In the genomic region with DNA sequence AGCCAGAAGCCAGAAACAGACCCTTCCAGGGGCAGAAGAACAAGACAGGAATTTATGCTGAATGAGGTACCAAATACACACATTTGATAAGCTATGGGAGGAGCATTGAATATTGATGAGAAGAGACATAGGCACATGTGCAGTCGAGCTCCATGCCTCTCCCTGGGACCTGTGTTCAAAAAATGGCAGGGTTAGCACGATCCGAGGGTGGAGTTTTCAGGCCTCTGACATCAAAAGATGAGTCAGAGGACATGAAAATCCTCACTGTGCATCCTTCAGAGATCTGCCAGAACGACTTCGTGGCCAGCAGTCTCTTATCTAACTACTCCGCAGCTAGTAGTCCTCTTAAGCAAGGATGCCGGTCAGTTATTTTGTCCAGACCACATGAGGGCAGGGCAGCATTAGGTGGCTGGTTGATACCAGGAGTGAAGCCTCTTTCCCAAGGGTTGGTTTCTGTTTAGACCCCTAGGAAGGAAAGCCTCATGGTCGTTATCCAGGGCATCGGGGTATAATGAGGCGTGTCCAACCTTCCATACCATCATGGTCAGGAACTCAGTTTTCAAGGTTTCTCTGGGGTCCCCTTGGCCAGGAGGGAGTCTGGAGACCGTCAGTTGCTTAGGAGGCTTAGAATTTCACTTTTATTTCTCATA, we compare ENCODE assay signal across 1 cellular context.
TF ChIP-seq lines count a peak whose summit lies in the region.

No MANE protein-coding gene starts in this region.

TF ChIP-seq in K562, 482 proteins besides CTCF, POLR2A, EP300 and RAD21 (continued from another document and continues in another):
- TF ChIP-seq, protein P1, sequence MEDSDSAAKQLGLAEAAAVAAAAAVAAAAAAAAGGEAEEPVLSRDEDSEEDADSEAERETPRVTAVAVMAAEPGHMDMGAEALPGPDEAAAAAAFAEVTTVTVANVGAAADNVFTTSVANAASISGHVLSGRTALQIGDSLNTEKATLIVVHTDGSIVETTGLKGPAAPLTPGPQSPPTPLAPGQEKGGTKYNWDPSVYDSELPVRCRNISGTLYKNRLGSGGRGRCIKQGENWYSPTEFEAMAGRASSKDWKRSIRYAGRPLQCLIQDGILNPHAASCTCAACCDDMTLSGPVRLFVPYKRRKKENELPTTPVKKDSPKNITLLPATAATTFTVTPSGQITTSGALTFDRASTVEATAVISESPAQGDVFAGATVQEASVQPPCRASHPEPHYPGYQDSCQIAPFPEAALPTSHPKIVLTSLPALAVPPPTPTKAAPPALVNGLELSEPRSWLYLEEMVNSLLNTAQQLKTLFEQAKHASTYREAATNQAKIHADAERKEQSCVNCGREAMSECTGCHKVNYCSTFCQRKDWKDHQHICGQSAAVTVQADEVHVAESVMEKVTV (CRISPR knock-in tag; IDR thresholded peaks at IDR 0.05) = peak; percentile 81
- TF ChIP-seq ZNF174 (CRISPR knock-in tag; IDR thresholded peaks at IDR 0.05) = no peak
- TF ChIP-seq ZFP36 (IDR thresholded peaks at IDR 0.05; ENCODE audit: low read depth, low read length, partially characterized antibody) = peak; percentile 80
- TF ChIP-seq, protein P2, sequence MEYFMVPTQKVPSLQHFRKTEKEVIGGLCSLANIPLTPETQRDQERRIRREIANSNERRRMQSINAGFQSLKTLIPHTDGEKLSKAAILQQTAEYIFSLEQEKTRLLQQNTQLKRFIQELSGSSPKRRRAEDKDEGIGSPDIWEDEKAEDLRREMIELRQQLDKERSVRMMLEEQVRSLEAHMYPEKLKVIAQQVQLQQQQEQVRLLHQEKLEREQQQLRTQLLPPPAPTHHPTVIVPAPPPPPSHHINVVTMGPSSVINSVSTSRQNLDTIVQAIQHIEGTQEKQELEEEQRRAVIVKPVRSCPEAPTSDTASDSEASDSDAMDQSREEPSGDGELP (CRISPR knock-in tag; IDR thresholded peaks at IDR 0.05; ENCODE audit: borderline replicate concordance) = peak; percentile 63; the same call in 1 of the 2 replicates
- TF ChIP-seq TOE1 (IDR thresholded peaks at IDR 0.05; ENCODE audit: borderline replicate concordance) = peak; percentile 28; the same call in 1 of the 2 replicates
- TF ChIP-seq TOE1 (CRISPR knock-in tag; IDR thresholded peaks at IDR 0.05; ENCODE audit: borderline replicate concordance, low read depth) = no peak
- TF ChIP-seq ARNT (IDR thresholded peaks at IDR 0.05) = peak; percentile 27 to 77
- TF ChIP-seq, protein P3, sequence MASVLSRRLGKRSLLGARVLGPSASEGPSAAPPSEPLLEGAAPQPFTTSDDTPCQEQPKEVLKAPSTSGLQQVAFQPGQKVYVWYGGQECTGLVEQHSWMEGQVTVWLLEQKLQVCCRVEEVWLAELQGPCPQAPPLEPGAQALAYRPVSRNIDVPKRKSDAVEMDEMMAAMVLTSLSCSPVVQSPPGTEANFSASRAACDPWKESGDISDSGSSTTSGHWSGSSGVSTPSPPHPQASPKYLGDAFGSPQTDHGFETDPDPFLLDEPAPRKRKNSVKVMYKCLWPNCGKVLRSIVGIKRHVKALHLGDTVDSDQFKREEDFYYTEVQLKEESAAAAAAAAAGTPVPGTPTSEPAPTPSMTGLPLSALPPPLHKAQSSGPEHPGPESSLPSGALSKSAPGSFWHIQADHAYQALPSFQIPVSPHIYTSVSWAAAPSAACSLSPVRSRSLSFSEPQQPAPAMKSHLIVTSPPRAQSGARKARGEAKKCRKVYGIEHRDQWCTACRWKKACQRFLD (CRISPR knock-in tag; IDR thresholded peaks at IDR 0.05) = peak; percentile 46; the same call in 1 of the 2 replicates
- TF ChIP-seq ELF1 (tag; IDR thresholded peaks at IDR 0.05) = no peak
- no peak for TF ChIP-seq PTTG1 (tag; IDR thresholded peaks at IDR 0.05; ENCODE audit: low read depth)
- TF ChIP-seq ZNF184 (CRISPR knock-in tag; IDR thresholded peaks at IDR 0.05) = no peak
- TF ChIP-seq, protein P4, sequence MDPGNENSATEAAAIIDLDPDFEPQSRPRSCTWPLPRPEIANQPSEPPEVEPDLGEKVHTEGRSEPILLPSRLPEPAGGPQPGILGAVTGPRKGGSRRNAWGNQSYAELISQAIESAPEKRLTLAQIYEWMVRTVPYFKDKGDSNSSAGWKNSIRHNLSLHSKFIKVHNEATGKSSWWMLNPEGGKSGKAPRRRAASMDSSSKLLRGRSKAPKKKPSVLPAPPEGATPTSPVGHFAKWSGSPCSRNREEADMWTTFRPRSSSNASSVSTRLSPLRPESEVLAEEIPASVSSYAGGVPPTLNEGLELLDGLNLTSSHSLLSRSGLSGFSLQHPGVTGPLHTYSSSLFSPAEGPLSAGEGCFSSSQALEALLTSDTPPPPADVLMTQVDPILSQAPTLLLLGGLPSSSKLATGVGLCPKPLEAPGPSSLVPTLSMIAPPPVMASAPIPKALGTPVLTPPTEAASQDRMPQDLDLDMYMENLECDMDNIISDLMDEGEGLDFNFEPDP (CRISPR knock-in tag; IDR thresholded peaks at IDR 0.05) = no peak
- TF ChIP-seq ZC3H8 (IDR thresholded peaks at IDR 0.05) = 0 out of 2 replicates have a peak, but pooled peaks have one; percentile 46
- TF ChIP-seq SUPT5H (IDR thresholded peaks at IDR 0.05) = no peak
- no peak for TF ChIP-seq HMGN3 (IDR thresholded peaks at IDR 0.05; ENCODE audit: borderline replicate concordance, extremely low read depth, insufficient read length, low read depth, low read length)
- TF ChIP-seq ZNF282 (CRISPR knock-in tag; IDR thresholded peaks at IDR 0.05) = no peak
- no peak for TF ChIP-seq ZNF445 (CRISPR knock-in tag; IDR thresholded peaks at IDR 0.05; ENCODE audit: low read depth)
- TF ChIP-seq, protein P5, sequence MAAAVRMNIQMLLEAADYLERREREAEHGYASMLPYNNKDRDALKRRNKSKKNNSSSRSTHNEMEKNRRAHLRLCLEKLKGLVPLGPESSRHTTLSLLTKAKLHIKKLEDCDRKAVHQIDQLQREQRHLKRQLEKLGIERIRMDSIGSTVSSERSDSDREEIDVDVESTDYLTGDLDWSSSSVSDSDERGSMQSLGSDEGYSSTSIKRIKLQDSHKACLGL (CRISPR knock-in tag; IDR thresholded peaks at IDR 0.05; ENCODE audit: borderline replicate concordance, poor library complexity, severe bottlenecking) = no peak
- TF ChIP-seq HLTF (IDR thresholded peaks at IDR 0.05) = no peak
- TF ChIP-seq SRF (CRISPR knock-in tag; IDR thresholded peaks at IDR 0.05) = no peak
- peak; percentile 96 for TF ChIP-seq LCOR (CRISPR knock-in tag; IDR thresholded peaks at IDR 0.05)
- TF ChIP-seq, protein P6, sequence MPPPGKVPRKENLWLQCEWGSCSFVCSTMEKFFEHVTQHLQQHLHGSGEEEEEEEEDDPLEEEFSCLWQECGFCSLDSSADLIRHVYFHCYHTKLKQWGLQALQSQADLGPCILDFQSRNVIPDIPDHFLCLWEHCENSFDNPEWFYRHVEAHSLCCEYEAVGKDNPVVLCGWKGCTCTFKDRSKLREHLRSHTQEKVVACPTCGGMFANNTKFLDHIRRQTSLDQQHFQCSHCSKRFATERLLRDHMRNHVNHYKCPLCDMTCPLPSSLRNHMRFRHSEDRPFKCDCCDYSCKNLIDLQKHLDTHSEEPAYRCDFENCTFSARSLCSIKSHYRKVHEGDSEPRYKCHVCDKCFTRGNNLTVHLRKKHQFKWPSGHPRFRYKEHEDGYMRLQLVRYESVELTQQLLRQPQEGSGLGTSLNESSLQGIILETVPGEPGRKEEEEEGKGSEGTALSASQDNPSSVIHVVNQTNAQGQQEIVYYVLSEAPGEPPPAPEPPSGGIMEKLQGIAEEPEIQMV (tag; conservative IDR thresholded peaks at IDR 0.05; ENCODE audit: low read depth) = no peak
- peak; percentile 67; the same call in 1 of the 2 replicates for TF ChIP-seq ZNF668 (CRISPR knock-in tag; IDR thresholded peaks at IDR 0.05)
- peak; percentile 40; the same call in 1 of the 2 replicates for TF ChIP-seq CEBPG (CRISPR knock-in tag; IDR thresholded peaks at IDR 0.05)
- TF ChIP-seq CEBPG (tag; conservative IDR thresholded peaks at IDR 0.05 in 1 of 2, IDR thresholded peaks at IDR 0.05 in 1 of 2) = peak; percentile 49 to 64
- TF ChIP-seq NUFIP1 (IDR thresholded peaks at IDR 0.05; ENCODE audit: partially characterized antibody) = peak; percentile 60
- no peak for TF ChIP-seq GTF2A2 (tag; IDR thresholded peaks at IDR 0.05)
- TF ChIP-seq POLR2H (tag; IDR thresholded peaks at IDR 0.05; ENCODE audit: low read depth) = peak; percentile 39; the same call in 1 of the 2 replicates
- TF ChIP-seq CREB1 (IDR thresholded peaks at IDR 0.05) = peak; percentile 62; the same call in 1 of the 2 replicates
- TF ChIP-seq CREB1 (CRISPR knock-in tag; IDR thresholded peaks at IDR 0.05) = peak; percentile 55; the same call in 1 of the 2 replicates
- TF ChIP-seq FOXJ3 (CRISPR knock-in tag; IDR thresholded peaks at IDR 0.05) = no peak
- TF ChIP-seq ZNF197 (CRISPR knock-in tag; IDR thresholded peaks at IDR 0.05; ENCODE audit: low read depth) = 0 out of 2 replicates have a peak, but pooled peaks have one; percentile 17
- TF ChIP-seq, protein P7, sequence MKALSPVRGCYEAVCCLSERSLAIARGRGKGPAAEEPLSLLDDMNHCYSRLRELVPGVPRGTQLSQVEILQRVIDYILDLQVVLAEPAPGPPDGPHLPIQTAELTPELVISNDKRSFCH (CRISPR knock-in tag; IDR thresholded peaks at IDR 0.05) = no peak
- TF ChIP-seq, protein P7 (tag; IDR thresholded peaks at IDR 0.05) = 0 out of 2 replicates have a peak, but pooled peaks have one; percentile 58
- peak; percentile 85; the same call in 1 of the 2 replicates for TF ChIP-seq MECOM (CRISPR knock-in tag; IDR thresholded peaks at IDR 0.05)
- peak; percentile 55; the same call in 1 of the 2 replicates for TF ChIP-seq JUNB (CRISPR knock-in tag; conservative IDR thresholded peaks at IDR 0.05)
- TF ChIP-seq, protein P8, sequence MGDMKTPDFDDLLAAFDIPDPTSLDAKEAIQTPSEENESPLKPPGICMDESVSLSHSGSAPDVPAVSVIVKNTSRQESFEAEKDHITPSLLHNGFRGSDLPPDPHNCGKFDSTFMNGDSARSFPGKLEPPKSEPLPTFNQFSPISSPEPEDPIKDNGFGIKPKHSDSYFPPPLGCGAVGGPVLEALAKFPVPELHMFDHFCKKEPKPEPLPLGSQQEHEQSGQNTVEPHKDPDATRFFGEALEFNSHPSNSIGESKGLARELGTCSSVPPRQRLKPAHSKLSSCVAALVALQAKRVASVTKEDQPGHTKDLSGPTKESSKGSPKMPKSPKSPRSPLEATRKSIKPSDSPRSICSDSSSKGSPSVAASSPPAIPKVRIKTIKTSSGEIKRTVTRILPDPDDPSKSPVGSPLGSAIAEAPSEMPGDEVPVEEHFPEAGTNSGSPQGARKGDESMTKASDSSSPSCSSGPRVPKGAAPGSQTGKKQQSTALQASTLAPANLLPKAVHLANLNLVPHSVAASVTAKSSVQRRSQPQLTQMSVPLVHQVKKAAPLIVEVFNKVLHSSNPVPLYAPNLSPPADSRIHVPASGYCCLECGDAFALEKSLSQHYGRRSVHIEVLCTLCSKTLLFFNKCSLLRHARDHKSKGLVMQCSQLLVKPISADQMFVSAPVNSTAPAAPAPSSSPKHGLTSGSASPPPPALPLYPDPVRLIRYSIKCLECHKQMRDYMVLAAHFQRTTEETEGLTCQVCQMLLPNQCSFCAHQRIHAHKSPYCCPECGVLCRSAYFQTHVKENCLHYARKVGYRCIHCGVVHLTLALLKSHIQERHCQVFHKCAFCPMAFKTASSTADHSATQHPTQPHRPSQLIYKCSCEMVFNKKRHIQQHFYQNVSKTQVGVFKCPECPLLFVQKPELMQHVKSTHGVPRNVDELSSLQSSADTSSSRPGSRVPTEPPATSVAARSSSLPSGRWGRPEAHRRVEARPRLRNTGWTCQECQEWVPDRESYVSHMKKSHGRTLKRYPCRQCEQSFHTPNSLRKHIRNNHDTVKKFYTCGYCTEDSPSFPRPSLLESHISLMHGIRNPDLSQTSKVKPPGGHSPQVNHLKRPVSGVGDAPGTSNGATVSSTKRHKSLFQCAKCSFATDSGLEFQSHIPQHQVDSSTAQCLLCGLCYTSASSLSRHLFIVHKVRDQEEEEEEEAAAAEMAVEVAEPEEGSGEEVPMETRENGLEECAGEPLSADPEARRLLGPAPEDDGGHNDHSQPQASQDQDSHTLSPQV (IDR thresholded peaks at IDR 0.05) = peak; percentile 91
- 0 out of 2 replicates have a peak, but pooled peaks have one; percentile 37 for TF ChIP-seq ZBTB1 (CRISPR knock-in tag; IDR thresholded peaks at IDR 0.05; ENCODE audit: borderline replicate concordance, low read depth)
- TF ChIP-seq, protein P9, sequence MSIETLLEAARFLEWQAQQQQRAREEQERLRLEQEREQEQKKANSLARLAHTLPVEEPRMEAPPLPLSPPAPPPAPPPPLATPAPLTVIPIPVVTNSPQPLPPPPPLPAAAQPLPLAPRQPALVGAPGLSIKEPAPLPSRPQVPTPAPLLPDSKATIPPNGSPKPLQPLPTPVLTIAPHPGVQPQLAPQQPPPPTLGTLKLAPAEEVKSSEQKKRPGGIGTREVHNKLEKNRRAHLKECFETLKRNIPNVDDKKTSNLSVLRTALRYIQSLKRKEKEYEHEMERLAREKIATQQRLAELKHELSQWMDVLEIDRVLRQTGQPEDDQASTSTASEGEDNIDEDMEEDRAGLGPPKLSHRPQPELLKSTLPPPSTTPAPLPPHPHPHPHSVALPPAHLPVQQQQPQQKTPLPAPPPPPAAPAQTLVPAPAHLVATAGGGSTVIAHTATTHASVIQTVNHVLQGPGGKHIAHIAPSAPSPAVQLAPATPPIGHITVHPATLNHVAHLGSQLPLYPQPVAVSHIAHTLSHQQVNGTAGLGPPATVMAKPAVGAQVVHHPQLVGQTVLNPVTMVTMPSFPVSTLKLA (conservative IDR thresholded peaks at IDR 0.05) = peak; percentile 68 to 79
- TF ChIP-seq, protein P10, sequence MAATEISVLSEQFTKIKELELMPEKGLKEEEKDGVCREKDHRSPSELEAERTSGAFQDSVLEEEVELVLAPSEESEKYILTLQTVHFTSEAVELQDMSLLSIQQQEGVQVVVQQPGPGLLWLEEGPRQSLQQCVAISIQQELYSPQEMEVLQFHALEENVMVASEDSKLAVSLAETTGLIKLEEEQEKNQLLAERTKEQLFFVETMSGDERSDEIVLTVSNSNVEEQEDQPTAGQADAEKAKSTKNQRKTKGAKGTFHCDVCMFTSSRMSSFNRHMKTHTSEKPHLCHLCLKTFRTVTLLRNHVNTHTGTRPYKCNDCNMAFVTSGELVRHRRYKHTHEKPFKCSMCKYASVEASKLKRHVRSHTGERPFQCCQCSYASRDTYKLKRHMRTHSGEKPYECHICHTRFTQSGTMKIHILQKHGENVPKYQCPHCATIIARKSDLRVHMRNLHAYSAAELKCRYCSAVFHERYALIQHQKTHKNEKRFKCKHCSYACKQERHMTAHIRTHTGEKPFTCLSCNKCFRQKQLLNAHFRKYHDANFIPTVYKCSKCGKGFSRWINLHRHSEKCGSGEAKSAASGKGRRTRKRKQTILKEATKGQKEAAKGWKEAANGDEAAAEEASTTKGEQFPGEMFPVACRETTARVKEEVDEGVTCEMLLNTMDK (IDR thresholded peaks at IDR 0.05; ENCODE audit: borderline replicate concordance, insufficient read depth, low read depth, low read length, poor library complexity, severe bottlenecking) = peak; percentile 60
- TF ChIP-seq MEIS2 (IDR thresholded peaks at IDR 0.05; ENCODE audit: partially characterized antibody) = peak; percentile 52
- TF ChIP-seq ZNF695 (CRISPR knock-in tag; IDR thresholded peaks at IDR 0.05) = 0 out of 2 replicates have a peak, but pooled peaks have one; percentile 49
- no peak for TF ChIP-seq ZNF134 (CRISPR knock-in tag; conservative IDR thresholded peaks at IDR 0.05)
- TF ChIP-seq MAFF (IDR thresholded peaks at IDR 0.05; ENCODE audit: low read length) = no peak
- no peak for TF ChIP-seq ESRRB (CRISPR knock-in tag; IDR thresholded peaks at IDR 0.05; ENCODE audit: borderline replicate concordance)
- TF ChIP-seq CBX5 (IDR thresholded peaks at IDR 0.05; ENCODE audit: borderline replicate concordance, low read depth) = peak; percentile 61; the same call in 1 of the 2 replicates
- no peak for TF ChIP-seq ZNF75A (CRISPR knock-in tag; IDR thresholded peaks at IDR 0.05)
- no peak for TF ChIP-seq PCBP2 (IDR thresholded peaks at IDR 0.05; ENCODE audit: low read depth, low read length, poor library complexity, severe bottlenecking)
- TF ChIP-seq MTA3 (IDR thresholded peaks at IDR 0.05; ENCODE audit: borderline replicate concordance) = peak; percentile 87
